16 cellular contexts compared by ENCODE assay signal in the genomic region with DNA sequence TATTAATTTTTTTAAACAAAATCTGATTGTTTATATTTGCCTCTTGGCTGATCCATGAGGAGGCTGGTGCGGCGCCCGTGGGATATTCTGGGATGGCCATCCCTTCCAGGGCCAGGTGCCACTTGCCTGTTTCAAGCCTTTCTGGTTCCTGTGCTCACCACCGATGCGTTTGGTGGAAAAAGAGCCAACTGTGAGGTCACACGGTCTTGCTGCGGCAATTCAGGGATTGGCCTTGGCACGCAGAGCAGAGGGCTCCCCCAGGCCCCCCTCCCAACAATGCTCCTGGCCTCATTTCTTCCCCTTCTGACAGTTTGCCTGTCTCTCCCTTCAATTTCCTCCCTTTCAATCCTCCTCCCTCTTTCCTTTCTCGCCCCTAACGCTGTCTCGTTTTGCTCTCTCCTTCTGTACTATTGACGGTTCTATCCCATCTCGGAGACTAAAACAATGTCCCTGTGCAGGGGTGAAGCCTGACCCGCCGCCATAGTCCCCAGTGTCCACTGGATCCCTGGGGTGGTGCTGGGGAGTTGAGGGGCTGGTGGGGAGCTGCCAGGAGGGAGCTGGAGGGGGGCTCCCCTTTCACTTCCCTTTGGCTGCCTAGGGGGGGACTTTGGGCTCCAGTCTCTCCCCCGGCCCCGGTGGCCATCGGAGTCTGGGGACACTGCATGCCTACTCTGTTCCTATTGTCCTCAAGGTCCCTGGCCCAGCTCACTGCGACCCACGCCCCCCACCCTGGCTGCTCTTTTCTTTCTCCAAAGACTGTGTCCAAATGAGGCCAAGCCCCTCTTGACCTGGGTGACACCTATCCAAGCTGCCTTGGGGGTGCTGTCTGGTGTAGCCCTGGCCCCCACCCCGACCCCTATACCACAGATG. TPM values are rescaled to one million over a fixed set of nuclear protein-coding genes. Genes with fewer than 3 reads are reported as not detected.
A peak's percentile ranks its signal among the peaks of the same experiment; 100 is the strongest.
DNase-seq lines count a peak whose midpoint lies in the region; ATAC-seq and TF ChIP-seq lines count a peak whose summit lies in the region.
"Had no signal": no experiment of that assay in that cellular context is flagged by ENCODE, and none has a peak within 500 bp of the region (broad histone marks: within the 10 kb centered on the region; RNA-seq: fewer than 3 reads in every experiment).

No MANE protein-coding gene starts in this region.

- TF ChIP-seq EP300 in transverse colon (IDR thresholded peaks at IDR 0.05; ENCODE audit: low read depth): no peak

- H3K9me3 ChIP-seq in heart right ventricle: no peaks in the 10 kb centered on the region
- no peaks in the 10 kb centered on the region for H3K9me3 ChIP-seq in right atrium auricular region
- no peaks in the 10 kb centered on the region for H3K9me3 ChIP-seq in right cardiac atrium (ENCODE audit: control insufficient read depth, low read length)
- H3K9me3 ChIP-seq in uterus: no peaks in the 10 kb centered on the region
- H3K9me3 ChIP-seq in transverse colon: no peaks in the 10 kb centered on the region

- H3K4me3 ChIP-seq in heart right ventricle (no peak overlapping the region), right atrium auricular region (no peak overlapping the region), right cardiac atrium (ENCODE audit: low read length) (no peak overlapping the region), uterus (no peak overlapping the region), transverse colon (no peak overlapping the region)

- ATAC-seq in heart right ventricle (peak in 5 of 8 donors; percentile 6 to 49 (median 16)), right cardiac atrium (peak; percentile 25 to 39), GM19455 (IDR thresholded peaks at IDR 0.05; ENCODE audit: unreplicated experiment) (no peak), HG02678 (IDR thresholded peaks at IDR 0.05; ENCODE audit: unreplicated experiment) (no peak)
- ATAC-seq: naive thymus-derived CD8-positive, alpha-beta T cell; T-helper 17 cell had no signal

- intact Hi-C loops in heart right ventricle (cut with DNase I) (no loop called here), right cardiac atrium (cut with DNase I) (no loop called here), uterus (cut with DNase I; ENCODE audit: low total_unique reads) (no loop called here), transverse colon (cut with DNase I; ENCODE audit: low total_unique reads) (no loop called here)

- in situ Hi-C loops in transverse colon (cut with MboI; ENCODE audit: low pct_ligation_motif_present in 1 of 4, low pct_unique_long_range_greater_than_20kb in 1 of 4, low sequenced_read_pairs in 3 of 4): no loop called here

- peaks cover 0 to 9% (median 0%) of the 10 kb centered on the region in 7 donors for H3K27me3 ChIP-seq in heart right ventricle
- H3K27me3 ChIP-seq in right atrium auricular region: no peaks in the 10 kb centered on the region
- H3K27me3 ChIP-seq in right cardiac atrium (ENCODE audit: control insufficient read depth, insufficient read depth): no peaks in the 10 kb centered on the region
- H3K27me3 ChIP-seq in uterus: no peaks in the 10 kb centered on the region
- H3K27me3 ChIP-seq in transverse colon: peaks cover 4% of the 10 kb centered on the region

- H3K4me1 ChIP-seq in heart right ventricle (peaks cover 0 to 22% (median 3%) of the 10 kb centered on the region in 9 donors), right atrium auricular region (peaks cover 0 to 8% of the 10 kb centered on the region in 2 donors), right cardiac atrium (ENCODE audit: control insufficient read depth, insufficient read depth, low read length) (no peaks in the 10 kb centered on the region), uterus (no peaks in the 10 kb centered on the region), transverse colon (peaks cover 3 to 7% (median 5%) of the 10 kb centered on the region in 4 donors)

- no peak for TF ChIP-seq CTCF in heart right ventricle (IDR thresholded peaks at IDR 0.05)
- no peak for TF ChIP-seq CTCF in right atrium auricular region (IDR thresholded peaks at IDR 0.05)
- TF ChIP-seq CTCF in uterus (IDR thresholded peaks at IDR 0.05): no peak
- TF ChIP-seq CTCF in transverse colon (IDR thresholded peaks at IDR 0.05): no peak

- no peak overlapping the region for H3K27ac ChIP-seq in heart right ventricle
- H3K27ac ChIP-seq in right atrium auricular region: no peak overlapping the region
- H3K27ac ChIP-seq in right cardiac atrium (ENCODE audit: low read length): no peak overlapping the region
- no peak overlapping the region for H3K27ac ChIP-seq in uterus
- H3K27ac ChIP-seq in transverse colon: no peak overlapping the region

- H3K36me3 ChIP-seq in heart right ventricle (no peaks in the 10 kb centered on the region), right atrium auricular region (no peaks in the 10 kb centered on the region), uterus (no peaks in the 10 kb centered on the region), transverse colon (no peaks in the 10 kb centered on the region)

- 43 to 49% methylated on average over 21 of the region's 21 CpGs for WGBS in heart right ventricle, 2 donors
- WGBS in right cardiac atrium: 33% methylated on average over 21 of the region's 21 CpGs
- 6 to 38% methylated on average over 6 to 21 of the region's 21 CpGs for WGBS in transverse colon (ENCODE audit: low coverage in 1 of 2), 2 donors

- TF ChIP-seq POLR2A in uterus (IDR thresholded peaks at IDR 0.05) (no peak), transverse colon (IDR thresholded peaks at IDR 0.05) (no peak)

- no peak for DNase-seq in heart right ventricle
- no peak for DNase-seq in right atrium auricular region (ENCODE audit: low spot score)
- peak in 30 of 58 donors; percentile 2 to 66 (median 24) for DNase-seq in anterior cingulate cortex (lab: John Stamatoyannopoulos, UW)
- peak; percentile 55 to 83 (median 76) for DNase-seq in right cardiac atrium
- peak; percentile 59 to 60 for DNase-seq in uterus
- no peak for DNase-seq in transverse colon
- DNase-seq: activated CD4-positive, alpha-beta T cell treated with anti-CD3 and anti-CD28 coated beads, Interleukin-2, amount 50 U/mL, for 1 hour; activated effector memory CD4-positive, alpha-beta T cell treated with Interleukin-2 at 50 U/mL for 16 hours; OCI-M1; stimulated activated CD4-positive, alpha-beta T cell treated with anti-CD3 and anti-CD28 coated beads, Interleukin-12 subunit alpha, Interleukin-12 subunit beta, amount 100 ng/mL, for 4 hours; T-helper 17 cell had no signal

RNA-seq across cellular contexts. Expression of gene UBALD1, which starts 13.1 kb away (rescaled TPM):
- total RNA-seq in heart right ventricle: 10 to 100 TPM; 14.7 to 34.4 (median 20.4) TPM
- 10 to 100 TPM; 19.4 to 39.4 TPM for polyA plus RNA-seq in heart right ventricle
- total RNA-seq in right atrium auricular region: 10 to 100 TPM; 10.8 to 12.2 TPM
- total RNA-seq in right cardiac atrium: 10 to 100 TPM; 22.3 to 28.7 (median 25.7) TPM
- polyA plus RNA-seq in right cardiac atrium: 30.1 TPM
- 10 to 100 TPM in 2 of 4 donors, 1 to 10 TPM in 1, not detected in 1; 2.8 to 31.1 (median 23.5) TPM for total RNA-seq in uterus
- total RNA-seq in transverse colon: 10 to 100 TPM in 2 of 4 donors, 1 to 10 TPM in 2; 8.6 to 18.0 (median 10.5) TPM

RNA-seq across cellular contexts. Expression of gene MGRN1, which starts 23.1 kb away (rescaled TPM):
- 10 to 100 TPM; 32.2 to 73.5 (median 42.9) TPM for total RNA-seq in heart right ventricle
- polyA plus RNA-seq in heart right ventricle: 10 to 100 TPM; 19.2 to 20.3 TPM
- 10 to 100 TPM; 35.6 to 47.4 TPM for total RNA-seq in right atrium auricular region
- 10 to 100 TPM; 37.0 to 49.9 (median 41.2) TPM for total RNA-seq in right cardiac atrium
- 22.0 TPM for polyA plus RNA-seq in right cardiac atrium
- total RNA-seq in uterus: 100 to 1,000 TPM in 1 of 4 donors, 10 to 100 TPM in 3; 19.0 to 107 (median 68.6) TPM
- total RNA-seq in transverse colon: 100 to 1,000 TPM in 1 of 4 donors, 10 to 100 TPM in 3; 49.1 to 127 (median 79.5) TPM

RNA-seq across cellular contexts. Expression of gene C16orf96, which starts 45.4 kb away (rescaled TPM):
- total RNA-seq in heart right ventricle (under 1 TPM; 0.06 to 0.21 (median 0.09) TPM), right atrium auricular region (under 1 TPM in 1 of 2 donors, not detected in 1; 0.24 TPM), right cardiac atrium (under 1 TPM in 3 of 4 donors, not detected in 1; 0.08 to 0.09 (median 0.08) TPM), uterus (under 1 TPM in 3 of 4 donors, not detected in 1; 0.26 to 0.35 (median 0.30) TPM), transverse colon (not detected)
- polyA plus RNA-seq in heart right ventricle (under 1 TPM in 1 of 2 donors, not detected in 1; 0.01 TPM), right cardiac atrium (0.02 TPM)
- total RNA-seq: H4, kidney epithelial cell had no signal

Comparison
In these comparisons a context has a peak if more than half of its experiments do, and no peak if none do; other contexts are left out.
1. DNase-seq: peak in anterior cingulate cortex (30 of 58), right cardiac atrium (3 of 3) and uterus (2 of 2); none in heart right ventricle (0 of 2), right atrium auricular region (single experiment) and transverse colon (single experiment).
2. ATAC-seq: peak in heart right ventricle (5 of 8) and right cardiac atrium (2 of 2); none in GM19455 (single experiment) and HG02678 (single experiment).